In the genomic region with DNA sequence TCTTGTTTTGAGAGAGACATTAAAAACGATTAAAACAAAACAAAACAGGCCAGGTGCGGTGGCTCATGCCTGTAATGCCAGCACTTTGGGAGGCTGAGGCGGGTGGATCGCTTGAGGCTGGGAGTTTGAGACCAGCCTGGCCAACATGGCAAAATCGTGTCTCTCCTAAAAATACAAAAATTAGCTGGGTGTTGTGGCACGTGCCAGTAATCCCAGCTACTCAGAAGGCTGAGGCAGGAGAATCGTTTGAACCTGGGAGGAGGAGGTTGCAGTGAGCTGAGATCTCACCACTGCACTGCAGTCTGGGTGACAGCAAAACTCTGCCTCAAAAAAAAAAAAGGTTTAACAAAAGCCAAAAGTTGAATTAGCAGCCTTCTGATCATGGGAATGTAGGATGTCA, we compare ENCODE assay signal across 1 cellular context.
TF ChIP-seq lines count a peak whose summit lies in the region.

No MANE protein-coding gene starts in this region.

TF ChIP-seq in K562, 482 proteins besides CTCF, POLR2A, EP300 and RAD21:
- TF ChIP-seq, protein P1, sequence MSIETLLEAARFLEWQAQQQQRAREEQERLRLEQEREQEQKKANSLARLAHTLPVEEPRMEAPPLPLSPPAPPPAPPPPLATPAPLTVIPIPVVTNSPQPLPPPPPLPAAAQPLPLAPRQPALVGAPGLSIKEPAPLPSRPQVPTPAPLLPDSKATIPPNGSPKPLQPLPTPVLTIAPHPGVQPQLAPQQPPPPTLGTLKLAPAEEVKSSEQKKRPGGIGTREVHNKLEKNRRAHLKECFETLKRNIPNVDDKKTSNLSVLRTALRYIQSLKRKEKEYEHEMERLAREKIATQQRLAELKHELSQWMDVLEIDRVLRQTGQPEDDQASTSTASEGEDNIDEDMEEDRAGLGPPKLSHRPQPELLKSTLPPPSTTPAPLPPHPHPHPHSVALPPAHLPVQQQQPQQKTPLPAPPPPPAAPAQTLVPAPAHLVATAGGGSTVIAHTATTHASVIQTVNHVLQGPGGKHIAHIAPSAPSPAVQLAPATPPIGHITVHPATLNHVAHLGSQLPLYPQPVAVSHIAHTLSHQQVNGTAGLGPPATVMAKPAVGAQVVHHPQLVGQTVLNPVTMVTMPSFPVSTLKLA (conservative IDR thresholded peaks at IDR 0.05) = 0 out of 4 replicates have a peak, but pooled peaks have one; percentile 2 to 4
- TF ChIP-seq HDAC3 (IDR thresholded peaks at IDR 0.05; ENCODE audit: borderline replicate concordance, partially characterized antibody) = peak; percentile 4
- peak; percentile 47; the same call in 1 of the 2 replicates for TF ChIP-seq BHLHE40 (IDR thresholded peaks at IDR 0.05; ENCODE audit: low read length)
- TF ChIP-seq GTF2E2 (tag; IDR thresholded peaks at IDR 0.05) = 0 out of 2 replicates have a peak, but pooled peaks have one; percentile 62
